Comparison of ENCODE assay signal across 8 cellular contexts in the genomic region with DNA sequence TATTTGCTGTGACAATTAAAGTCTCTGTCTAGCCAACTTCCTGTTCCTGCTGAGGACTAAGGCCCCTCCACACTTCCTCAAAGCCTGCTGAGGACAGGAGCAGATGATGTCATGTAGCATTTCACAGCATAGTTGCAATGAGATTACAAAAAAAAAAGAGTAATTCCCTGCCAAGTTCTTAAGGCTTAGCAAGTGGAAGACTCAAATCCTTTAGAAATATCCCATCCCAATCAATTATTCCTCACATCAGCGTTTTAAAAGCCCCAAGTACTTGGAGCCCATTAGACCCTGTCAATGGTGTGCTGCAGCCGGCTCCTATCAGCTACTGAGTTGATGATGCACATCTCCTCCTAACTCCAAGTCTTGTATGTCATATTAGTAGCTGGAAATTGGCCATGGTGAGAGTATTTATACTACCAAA. TPM values are rescaled to one million over a fixed set of nuclear protein-coding genes. Genes with fewer than 3 reads are reported as not detected.
DNase-seq lines count a peak whose midpoint lies in the region; ATAC-seq and TF ChIP-seq lines count a peak whose summit lies in the region.

No MANE protein-coding gene starts in this region.

- in situ Hi-C loops in G401 (cut with HindIII; ENCODE audit: low sequenced_read_pairs), result no loop called here

- no peak for TF ChIP-seq CTCF in SU-DHL-6 (IDR thresholded peaks at IDR 0.05; ENCODE audit: insufficient read depth, low read length, poor library complexity, severe bottlenecking)
- TF ChIP-seq CTCF in fibroblast of pulmonary artery (IDR thresholded peaks at IDR 0.05; ENCODE audit: low read length, missing control alignments), result no peak

- no peaks in the 10 kb centered on the region for H3K79me2 ChIP-seq in SU-DHL-6 (ENCODE audit: insufficient read depth, low read length)

- no peaks in the 10 kb centered on the region for H4K20me1 ChIP-seq in SU-DHL-6 (ENCODE audit: low read depth, low read length)

- no peaks in the 10 kb centered on the region for H3K9me3 ChIP-seq in SU-DHL-6 (ENCODE audit: insufficient read depth, low read length)

- peak overlapping the region; percentile 72 for H3K27ac ChIP-seq in SU-DHL-6 (ENCODE audit: low read depth, low read length)

- H3K9ac ChIP-seq in SU-DHL-6 (ENCODE audit: low read length), result peak overlapping the region; percentile 12; the same call in 1 of the 2 replicates

- peak; percentile 40 for ATAC-seq in HG02981 (IDR thresholded peaks at IDR 0.05; ENCODE audit: unreplicated experiment)

- H3K27me3 ChIP-seq in SU-DHL-6 (ENCODE audit: low read length), result no peaks in the 10 kb centered on the region

- no peak overlapping the region for H3K4me3 ChIP-seq in SU-DHL-6 (ENCODE audit: insufficient read depth, low read length, poor library complexity, severe bottlenecking)
- H3K4me3 ChIP-seq in fibroblast of pulmonary artery (replicated peaks; ENCODE audit: low read depth, low read length), result no peak overlapping the region

- H3K4me2 ChIP-seq in SU-DHL-6 (ENCODE audit: low read depth, low read length, poor library complexity, severe bottlenecking), result peak overlapping the region; percentile 31

- H3K36me3 ChIP-seq in SU-DHL-6 (ENCODE audit: low read length), result peaks cover 5% of the 10 kb centered on the region

- DNase-seq in activated gamma-delta T cell treated with Interleukin-2 at 50 U/mL for 16 hours, result peak; percentile 32
- no peak for DNase-seq in activated gamma-delta T cell (lab: John Stamatoyannopoulos, UW)
- DNase-seq in fibroblast of pulmonary artery (ENCODE audit: low read depth), result peak; percentile 91
- DNase-seq in renal cortical epithelial cell (ENCODE audit: low read depth), result peak; percentile 63
- DNase-seq in G401 (ENCODE audit: low spot score), result no peak
- no peak for DNase-seq in NCI-H524 (lab: John Stamatoyannopoulos, UW)

- H3K9me2 ChIP-seq in SU-DHL-6 (replicated peaks; ENCODE audit: insufficient read depth, low read length), result no peaks in the 10 kb centered on the region

- no peaks in the 10 kb centered on the region; the same call in 1 of the 2 replicates for H3F3A ChIP-seq in SU-DHL-6 (ENCODE audit: insufficient read depth)

- H2AFZ ChIP-seq in SU-DHL-6 (ENCODE audit: low read depth, low read length, severe bottlenecking), result no peak overlapping the region

RNA-seq across cellular contexts. Expression of gene TRANK1, which starts 51.7 kb away (rescaled TPM):
- 12.7 and 31.1 TPM in 2 replicates for total RNA-seq in renal cortical epithelial cell
- 0.18 and 0.44 TPM in 2 replicates for total RNA-seq in G401 (2014; rRNA removed; shearing (Covaris generic))

Comparison
In these comparisons a context has a peak if more than half of its experiments do, and no peak if none do; other contexts are left out.
1. DNase-seq: peak in activated gamma-delta T cell treated with Interleukin-2 at 50 U/mL for 16 hours (single experiment), fibroblast of pulmonary artery (single experiment) and renal cortical epithelial cell (single experiment); none in activated gamma-delta T cell (single experiment), G401 (single experiment) and NCI-H524 (0 of 2).